In the genomic region with DNA sequence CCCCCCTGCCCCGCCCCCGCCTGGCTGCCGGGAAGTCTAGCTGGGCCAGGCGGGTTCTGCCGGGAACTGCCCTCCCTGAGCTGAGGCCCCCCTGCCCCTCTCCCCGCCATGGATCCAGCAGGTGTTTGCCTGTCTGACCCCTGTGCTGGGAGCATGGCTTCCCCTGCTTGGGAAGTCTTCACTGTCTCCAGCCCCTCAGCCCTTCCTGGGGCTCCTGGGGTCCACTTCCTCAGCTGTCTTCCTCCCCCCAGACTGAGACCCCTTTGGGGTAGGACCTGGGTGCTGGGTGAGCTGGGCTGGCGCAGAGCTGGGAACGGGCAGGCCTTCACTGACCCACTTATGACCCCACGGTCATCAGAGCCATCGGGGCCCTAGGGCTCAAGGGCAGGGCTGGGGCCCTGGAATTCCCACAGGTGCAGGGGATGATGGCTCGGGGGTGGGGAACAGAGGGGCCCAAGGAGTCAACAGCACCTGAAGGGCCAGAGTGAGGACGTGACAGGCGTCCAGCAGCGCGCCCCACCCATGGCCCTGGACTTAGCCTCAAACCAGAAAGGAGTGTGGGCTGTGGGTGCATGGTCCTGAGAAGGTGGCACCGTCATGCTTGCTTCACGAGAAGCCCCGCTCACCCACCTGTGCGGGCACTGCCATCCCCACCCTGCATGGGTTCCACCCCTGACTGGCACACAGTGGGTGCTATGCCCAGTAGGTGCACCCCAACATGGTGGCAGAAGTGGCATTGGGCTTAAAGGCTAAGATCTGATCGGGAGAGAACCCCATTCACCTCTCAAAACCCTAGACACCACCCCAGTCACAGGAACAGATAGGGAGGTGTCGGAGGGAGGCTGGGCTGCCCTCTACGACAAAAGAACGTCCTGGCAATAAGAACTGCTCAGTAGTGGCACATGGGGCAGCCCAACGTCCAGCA, we compare ENCODE assay signal across 21 cellular contexts. TPM values are rescaled to one million over a fixed set of nuclear protein-coding genes. Genes with fewer than 3 reads are reported as not detected.
DNase-seq lines count a peak whose midpoint lies in the region; TF ChIP-seq lines count a peak whose summit lies in the region.
"Had no signal": no experiment of that assay in that cellular context is flagged by ENCODE, and none has a peak within 500 bp of the region (broad histone marks: within the 10 kb centered on the region; RNA-seq: fewer than 3 reads in every experiment).

No MANE protein-coding gene starts in this region.

- H2BK5ac ChIP-seq in mesenchymal stem cell (ENCODE audit: low read depth, low read length, poor library complexity, severe bottlenecking): no peak overlapping the region

- H3K18ac ChIP-seq in mesenchymal stem cell (ENCODE audit: low read depth in 1 of 2, low read length in 2 of 2): no peak overlapping the region

- TF ChIP-seq CTCF in hepatocyte (IDR thresholded peaks at IDR 0.05; ENCODE audit: poor library complexity): no peak
- TF ChIP-seq CTCF in HFFc6 (IDR thresholded peaks at IDR 0.05): no peak

- H3K36me3 ChIP-seq in H7 (replicated peaks; ENCODE audit: control insufficient read depth, insufficient read depth, low read length): peaks cover 1% of the 10 kb centered on the region
- H3K36me3 ChIP-seq in hepatocyte (replicated peaks; ENCODE audit: insufficient read depth, low read depth): no peaks in the 10 kb centered on the region
- H3K36me3 ChIP-seq in mesenchymal stem cell (ENCODE audit: control insufficient read depth in 1 of 2, insufficient read depth in 2 of 2, low read depth in 1 of 2, low read length in 2 of 2): peaks cover 16 to 18% of the 10 kb centered on the region in 2 experiments
- H3K36me3 ChIP-seq: BE2C had no signal

- H3K36me3 Mint-ChIP-seq in HFFc6 (ENCODE audit: low read depth): peaks cover 30% of the 10 kb centered on the region

- H3K9me2 ChIP-seq in hepatocyte (replicated peaks; ENCODE audit: insufficient read depth): no peaks in the 10 kb centered on the region

- H3K23ac ChIP-seq in mesenchymal stem cell (ENCODE audit: low read length in 2 of 2): no peak overlapping the region

- WGBS in hepatocyte (ENCODE audit: low lambda C conversion rate, missing lambda C conversion rate): 78% methylated on average over 21 of the region's 24 CpGs
- WGBS in mesenchymal stem cell: 89% methylated on average over 24 of the region's 24 CpGs

- H3K4me2 ChIP-seq in hepatocyte (peak overlapping the region; percentile 44), mesenchymal stem cell (ENCODE audit: low read length, poor library complexity, severe bottlenecking) (no peak overlapping the region)
- H3K4me2 ChIP-seq: A549, KMS-11 had no signal

- no peak overlapping the region for H3K27ac Mint-ChIP-seq in HFFc6

- no peak overlapping the region for H4K8ac ChIP-seq in mesenchymal stem cell (ENCODE audit: low read length)

- H3K9ac ChIP-seq in mesenchymal stem cell (ENCODE audit: low read length): no peak overlapping the region
- H3K9ac ChIP-seq: KMS-11 had no signal

- peaks cover 10% of the 10 kb centered on the region for H3K79me1 ChIP-seq in mesenchymal stem cell (replicated peaks; ENCODE audit: low read length, poor library complexity, severe bottlenecking)

- DNase-seq in COLO668 (lab: John Stamatoyannopoulos, UW; ENCODE audit: unreplicated experiment) (peak; percentile 45), H7 (peak; percentile 76), hepatocyte (ENCODE audit: low spot score) (no peak), mesenchymal stem cell (no peak), HFFc6 (no peak), globus pallidus (ENCODE audit: low spot score) (no peak), substantia nigra (lab: John Stamatoyannopoulos, UW) (no peak)
- DNase-seq in activated CD8-positive, alpha-beta memory T cell treated with anti-CD3 and anti-CD28 coated beads for 24 hours: no peak
- DNase-seq: BE2C; DMS153; HCEC 1CT; IMR-90; NCI-H1092 treated with DMSO at 0.1 percent for 48 hours; NCI-H1436 treated with DMSO at 0.1 percent for 48 hours; NCI-H1930; NCI-H345; NCI-H524; NCI-H774; NK-92 treated with Interleukin-12 subunit alpha and Interleukin-12 subunit beta, amount 100 ng/mL, for 24 hours had no signal

- no peak overlapping the region for H3K27ac ChIP-seq in hepatocyte
- no peak overlapping the region for H3K27ac ChIP-seq in mesenchymal stem cell (ENCODE audit: low read length, poor library complexity, severe bottlenecking)
- H3K27ac ChIP-seq in substantia nigra (ENCODE audit: low read depth, low read length, poor library complexity, severe bottlenecking): no peak overlapping the region
- H3K27ac ChIP-seq: A549, KMS-11 had no signal

- no peaks in the 10 kb centered on the region for H4K20me1 ChIP-seq in hepatocyte (ENCODE audit: insufficient read depth, poor library complexity, severe bottlenecking)

- H2AFZ ChIP-seq in hepatocyte: no peak overlapping the region
- H2AFZ ChIP-seq in mesenchymal stem cell (ENCODE audit: low read depth, low read length): no peak overlapping the region

- peaks cover 6% of the 10 kb centered on the region for H3K27me3 Mint-ChIP-seq in HFFc6 (ENCODE audit: insufficient read depth)

- H3K79me2 ChIP-seq in hepatocyte: peaks cover 33% of the 10 kb centered on the region

- H3K27me3 ChIP-seq in H7 (ENCODE audit: control insufficient read depth, insufficient read depth, low read length): no peaks in the 10 kb centered on the region
- no peaks in the 10 kb centered on the region for H3K27me3 ChIP-seq in hepatocyte
- no peaks in the 10 kb centered on the region for H3K27me3 ChIP-seq in mesenchymal stem cell (ENCODE audit: control insufficient read depth in 1 of 2, insufficient read depth in 1 of 2, low read length in 2 of 2)
- H3K27me3 ChIP-seq: BE2C had no signal

- H2AK5ac ChIP-seq in mesenchymal stem cell (ENCODE audit: low read length, severe bottlenecking): no peak overlapping the region

- no peak overlapping the region for H3K4me3 ChIP-seq in H7 (ENCODE audit: insufficient read depth, low read depth, low read length)
- no peak overlapping the region for H3K4me3 ChIP-seq in hepatocyte
- no peak overlapping the region for H3K4me3 ChIP-seq in mesenchymal stem cell (ENCODE audit: insufficient read depth in 1 of 2, low read depth in 1 of 2, low read length in 2 of 2)
- H3K4me3 ChIP-seq: A549 had no signal

- H2BK15ac ChIP-seq in mesenchymal stem cell (ENCODE audit: low read depth, poor library complexity, severe bottlenecking): no peak overlapping the region

- H3K9me3 ChIP-seq in hepatocyte (ENCODE audit: low read depth): no peaks in the 10 kb centered on the region
- H3K9me3 ChIP-seq in mesenchymal stem cell (ENCODE audit: control insufficient read depth, low read length): peaks cover 6% of the 10 kb centered on the region
- H3K9me3 ChIP-seq: BE2C had no signal

- H3K4me3 Mint-ChIP-seq in HFFc6: no peak overlapping the region

- no peaks in the 10 kb centered on the region for H3K4me1 Mint-ChIP-seq in HFFc6 (ENCODE audit: low read depth)

- no peak overlapping the region for H2BK12ac ChIP-seq in mesenchymal stem cell (ENCODE audit: low read length in 2 of 2)

- H2BK120ac ChIP-seq in mesenchymal stem cell (ENCODE audit: low read depth, low read length): no peak overlapping the region

- peak overlapping the region; percentile 2 for H4K91ac ChIP-seq in mesenchymal stem cell (ENCODE audit: low read length)

- H3K4ac ChIP-seq in mesenchymal stem cell (ENCODE audit: low read depth in 1 of 2, low read length in 2 of 2): no peak overlapping the region

- H3K14ac ChIP-seq in mesenchymal stem cell (ENCODE audit: low read length in 2 of 2): peak overlapping the region in 1 of 2 experiments; percentile 26

- no peaks in the 10 kb centered on the region for H3K4me1 ChIP-seq in hepatocyte (ENCODE audit: insufficient read depth)
- H3K4me1 ChIP-seq in mesenchymal stem cell (ENCODE audit: control insufficient read depth, insufficient read depth, low read depth, low read length): peaks cover 6% of the 10 kb centered on the region
- H3K4me1 ChIP-seq: A549, BE2C had no signal

- peaks cover 18% of the 10 kb centered on the region for H3K9me3 Mint-ChIP-seq in HFFc6

RNA-seq across cellular contexts. Expression of a gene that starts 16.2 kb away (rescaled TPM):
- 44.3 and 61.9 TPM in 2 replicates for total RNA-seq in H7 (2014; rRNA removed; shearing (Covaris generic))
- total RNA-seq in hepatocyte: 28.2 and 52.8 TPM in 2 replicates
- 15.2 and 18.1 TPM in 2 replicates for polyA plus RNA-seq in hepatocyte
- polyA plus RNA-seq in mesenchymal stem cell (2013, experiment 1 of 2): 45.5 TPM
- polyA plus RNA-seq in mesenchymal stem cell (2013, experiment 2 of 2): 39.8 TPM
- 10 to 100 TPM; 70.6 to 87.1 (median 79.9) TPM for total RNA-seq in HFFc6 (2021; fragmentation: NEBNext Ultra II Directional; extraction: Animal tissue kit (Norgen Biotek cat#: 25700))

Comparison
In these comparisons a context has a peak if more than half of its experiments do, and no peak if none do; other contexts are left out.
1. DNase-seq: peak in COLO668 (single experiment) and H7 (single experiment); none in hepatocyte (single experiment), mesenchymal stem cell (single experiment), HFFc6 (single experiment), globus pallidus (single experiment), activated CD8-positive, alpha-beta memory T cell treated with anti-CD3 and anti-CD28 coated beads for 24 hours (single experiment) and substantia nigra (0 of 49).